29 cellular contexts compared by ENCODE assay signal in the genomic region with DNA sequence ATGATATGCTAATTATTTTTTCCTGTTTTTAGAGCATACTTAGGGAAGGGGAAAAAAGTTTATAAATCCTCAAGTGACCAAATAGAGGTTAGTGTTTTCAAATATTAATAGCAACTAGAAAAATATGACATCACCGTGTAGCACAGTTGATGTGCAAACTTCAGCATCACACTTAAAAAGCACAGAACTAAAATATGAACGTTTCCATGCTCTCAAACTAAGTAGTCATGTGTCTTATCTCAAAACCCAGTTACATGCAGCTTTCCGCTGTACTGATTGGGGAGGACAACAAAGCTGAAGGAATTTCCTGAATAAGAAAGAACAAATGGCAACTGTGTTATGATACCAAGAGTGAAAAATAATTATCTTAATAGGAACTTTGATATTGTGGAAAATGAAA.
DNase-seq lines count a peak whose midpoint lies in the region; ATAC-seq, FAIRE-seq and TF ChIP-seq lines count a peak whose summit lies in the region.
"Had no signal": no experiment of that assay in that cellular context is flagged by ENCODE, and none has a peak within 500 bp of the region (broad histone marks: within the 10 kb centered on the region; RNA-seq: fewer than 3 reads in every experiment).

No MANE protein-coding gene starts in this region.

- FAIRE-seq in endothelial cell of umbilical vein (lab: Jason Lieb, UNC) (peak; percentile 91), pancreas (lab: Jason Lieb, UNC) (no peak)
- FAIRE-seq: colon had no signal

- DNase-seq in endothelial cell of umbilical vein (ENCODE audit: low read depth, low spot score) = peak; percentile 98
- peak; percentile 35 for DNase-seq in left kidney (ENCODE audit: low read depth, low spot score)
- DNase-seq in gastrocnemius medialis = no peak
- DNase-seq in pancreas = no peak
- DNase-seq in GDM1 (lab: John Stamatoyannopoulos, UW) = no peak
- DNase-seq in T-helper 9 cell = no peak
- DNase-seq in mesenteric fat pad (ENCODE audit: low spot score) = no peak
- DNase-seq: activated CD4-positive, alpha-beta T cell treated with anti-CD3 and anti-CD28 coated beads for 48 hours; activated CD8-positive, alpha-beta memory T cell treated with anti-CD3 and anti-CD28 coated beads for 24 hours; activated effector memory CD4-positive, alpha-beta T cell treated with Interleukin-2 at 50 U/mL for 16 hours; activated T-cell treated with anti-CD3 and anti-CD28 coated beads for 4 hours; amygdala; BE2C; effector memory CD4-positive, alpha-beta T cell; H9; kidney glomerular epithelial cell; mesendoderm; MM.1S; NCI-H2081; NCI-H526; SHP77 treated with DMSO at 0.1 percent for 48 hours; trophoblast cell; WERI-Rb-1 had no signal

- H3K4me1 ChIP-seq in endothelial cell of umbilical vein (ENCODE audit: control insufficient read depth, extremely low read depth, insufficient read depth, low read length) (peaks cover 30% of the 10 kb centered on the region), gastrocnemius medialis (no peaks in the 10 kb centered on the region), pancreas (no peaks in the 10 kb centered on the region)
- H3K4me1 ChIP-seq: BE2C, breast epithelium, parathyroid adenoma had no signal

- in situ Hi-C loops in gastrocnemius medialis (cut with MboI; ENCODE audit: low sequenced_read_pairs in 4 of 4) = no loop called here

- CTCF ChIA-PET in endothelial cell of umbilical vein (lab: Charles Lee) = interaction anchor here (1.1 to 1.3 kb wide), 2 partner anchors 12 to 116 kb away, joined by 3 to 5 read pairs; no protein-coding TSS in a partner anchor

- H2AFZ ChIP-seq in SU-DHL-6 (ENCODE audit: low read depth, low read length, severe bottlenecking) (peak overlapping the region; percentile 79), endothelial cell of umbilical vein (ENCODE audit: low read depth, low read length) (no peak overlapping the region)
- H2AFZ ChIP-seq: parathyroid adenoma had no signal

- H3K36me3 ChIP-seq in SU-DHL-6 (ENCODE audit: low read length) = no peaks in the 10 kb centered on the region
- no peaks in the 10 kb centered on the region for H3K36me3 ChIP-seq in endothelial cell of umbilical vein (ENCODE audit: control insufficient read depth in 2 of 2, extremely low read depth in 1 of 2, insufficient read depth in 2 of 2, low read length in 2 of 2)
- H3K36me3 ChIP-seq in gastrocnemius medialis = no peaks in the 10 kb centered on the region
- H3K36me3 ChIP-seq in pancreas = no peaks in the 10 kb centered on the region
- H3K36me3 ChIP-seq: BE2C, breast epithelium, WERI-Rb-1 had no signal

- H3F3A ChIP-seq in SU-DHL-6 (ENCODE audit: insufficient read depth) = no peaks in the 10 kb centered on the region

- peak overlapping the region; percentile 25 for H3K4me2 ChIP-seq in SU-DHL-6 (ENCODE audit: low read depth, low read length, poor library complexity, severe bottlenecking)
- H3K4me2 ChIP-seq in endothelial cell of umbilical vein (ENCODE audit: insufficient read depth, low read length) = no peak overlapping the region

- no peak for TF ChIP-seq CTCF in SU-DHL-6 (IDR thresholded peaks at IDR 0.05; ENCODE audit: insufficient read depth, low read length, poor library complexity, severe bottlenecking)
- no peak for TF ChIP-seq CTCF in endothelial cell of umbilical vein (IDR thresholded peaks at IDR 0.05; ENCODE audit: extremely low read depth in 1 of 2, insufficient read depth in 1 of 2, low read depth in 1 of 2, low read length in 2 of 2)
- no peak for TF ChIP-seq CTCF in gastrocnemius medialis (IDR thresholded peaks at IDR 0.05 in 4 of 5, conservative IDR thresholded peaks at IDR 0.05 in 1 of 5)
- TF ChIP-seq CTCF in pancreas (IDR thresholded peaks at IDR 0.05) = no peak

- H3K9me2 ChIP-seq in SU-DHL-6 (replicated peaks; ENCODE audit: insufficient read depth, low read length) = no peaks in the 10 kb centered on the region

- H3K9ac ChIP-seq in SU-DHL-6 (ENCODE audit: low read length) (no peak overlapping the region), endothelial cell of umbilical vein (replicated peaks; ENCODE audit: extremely low read depth, insufficient read depth, low read length) (no peak overlapping the region)
- H3K9ac ChIP-seq: parathyroid adenoma had no signal

- ATAC-seq in gastrocnemius medialis (peak; percentile 39 to 60), pancreas (no peak)
- ATAC-seq: activated naive CD4-positive, alpha-beta T cell treated with anti-CD3 and anti-CD28 coated beads, Interleukin-2, amount 50 U/mL, for 72 hours; stimulated activated effector memory CD8-positive, alpha-beta T cell treated with anti-CD3 and anti-CD28 coated beads, Interleukin-12 subunit alpha, Interleukin-12 subunit beta, amount 100 ng/mL, for 72 hours had no signal

- no peaks in the 10 kb centered on the region for H3K27me3 ChIP-seq in SU-DHL-6 (ENCODE audit: low read length)
- no peaks in the 10 kb centered on the region for H3K27me3 ChIP-seq in endothelial cell of umbilical vein (ENCODE audit: control insufficient read depth in 2 of 2, insufficient read depth in 2 of 2, low read length in 2 of 2)
- no peaks in the 10 kb centered on the region for H3K27me3 ChIP-seq in gastrocnemius medialis
- no peaks in the 10 kb centered on the region for H3K27me3 ChIP-seq in pancreas
- H3K27me3 ChIP-seq: BE2C, breast epithelium had no signal

- POLR2A ChIA-PET in endothelial cell of umbilical vein (lab: Charles Lee) = no interaction called here

- peak; percentile 80 for TF ChIP-seq POLR2A in endothelial cell of umbilical vein (IDR thresholded peaks at IDR 0.05; ENCODE audit: low read depth, low read length)
- no peak for TF ChIP-seq POLR2A in gastrocnemius medialis (IDR thresholded peaks at IDR 0.05)

- H3K4me3 ChIP-seq in SU-DHL-6 (ENCODE audit: insufficient read depth, low read length, poor library complexity, severe bottlenecking) (no peak overlapping the region), endothelial cell of umbilical vein (replicated peaks in 1 of 3; ENCODE audit: insufficient read depth in 1 of 3, low read depth in 1 of 3, low read length in 3 of 3) (no peak overlapping the region), gastrocnemius medialis (no peak overlapping the region), pancreas (no peak overlapping the region)
- H3K4me3 ChIP-seq: breast epithelium had no signal

- no peaks in the 10 kb centered on the region for H3K9me1 ChIP-seq in endothelial cell of umbilical vein (replicated peaks; ENCODE audit: control insufficient read depth, extremely low read depth, insufficient read depth, low read length)

- no peaks in the 10 kb centered on the region for H4K20me1 ChIP-seq in SU-DHL-6 (ENCODE audit: low read depth, low read length)
- no peaks in the 10 kb centered on the region for H4K20me1 ChIP-seq in endothelial cell of umbilical vein (replicated peaks; ENCODE audit: control insufficient read depth, extremely low read depth, insufficient read depth, low read length)

- intact Hi-C loops in endothelial cell of umbilical vein (cut with micrococcal nuclease) (loop anchor here (1.0 to 5.0 kb wide), 7 partner anchors 88 to 1022 kb away; no protein-coding TSS in a partner anchor), gastrocnemius medialis (cut with DNase I; ENCODE audit: low total_unique reads) (no loop called here), pancreas (cut with DNase I) (no loop called here)

- H3K9me3 ChIP-seq in SU-DHL-6 (ENCODE audit: insufficient read depth, low read length) = no peaks in the 10 kb centered on the region
- no peaks in the 10 kb centered on the region for H3K9me3 ChIP-seq in endothelial cell of umbilical vein (replicated peaks; ENCODE audit: control insufficient read depth, insufficient read depth, low read length)
- no peaks in the 10 kb centered on the region for H3K9me3 ChIP-seq in gastrocnemius medialis
- H3K9me3 ChIP-seq in pancreas = no peaks in the 10 kb centered on the region
- H3K9me3 ChIP-seq: BE2C, breast epithelium had no signal

- 56 to 61% methylated on average over 3 of the region's 3 CpGs for WGBS in pancreas, 2 donors

- H3K79me2 ChIP-seq in SU-DHL-6 (ENCODE audit: insufficient read depth, low read length) (no peaks in the 10 kb centered on the region), endothelial cell of umbilical vein (ENCODE audit: control insufficient read depth, insufficient read depth, low read length) (no peaks in the 10 kb centered on the region)
- H3K79me2 ChIP-seq: parathyroid adenoma had no signal

- dilution Hi-C loops in endothelial cell of umbilical vein (cut with MboI; ENCODE audit: extremely low pct_ligation_motif_present, low sequenced_read_pairs) = no loop called here

- H3K27ac ChIP-seq in SU-DHL-6 (ENCODE audit: low read depth, low read length) (peak overlapping the region; percentile 18; the same call in 1 of the 2 replicates), endothelial cell of umbilical vein (ENCODE audit: insufficient read depth, low read depth, low read length) (peak overlapping the region; percentile 77), gastrocnemius medialis (peak overlapping the region in 1 of 4 donors; percentile 32), pancreas (no peak overlapping the region)
- H3K27ac ChIP-seq: parathyroid adenoma, WERI-Rb-1 had no signal

- BruUV-seq in endothelial cell of umbilical vein (replicated peaks; lab: Mats Ljungman, UMichigan) = no TSS peak

TF ChIP-seq in endothelial cell of umbilical vein, 7 proteins besides CTCF, POLR2A, EP300 and RAD21:
- peak; percentile 86 for TF ChIP-seq JUN (IDR thresholded peaks at IDR 0.05; ENCODE audit: borderline replicate concordance, insufficient read depth, insufficient read length, low read depth)
- TF ChIP-seq EZH2 (IDR thresholded peaks at IDR 0.05; ENCODE audit: borderline replicate concordance, low read depth, low read length, severe bottlenecking) = no peak
- peak; percentile 94 for TF ChIP-seq GATA2 (IDR thresholded peaks at IDR 0.05; ENCODE audit: insufficient read depth, insufficient read length, low read depth, low read length)
- peak; percentile 82 for TF ChIP-seq POLR2AphosphoS5 (IDR thresholded peaks at IDR 0.05; ENCODE audit: insufficient read depth, low read depth, low read length)
- TF ChIP-seq, protein P1, sequence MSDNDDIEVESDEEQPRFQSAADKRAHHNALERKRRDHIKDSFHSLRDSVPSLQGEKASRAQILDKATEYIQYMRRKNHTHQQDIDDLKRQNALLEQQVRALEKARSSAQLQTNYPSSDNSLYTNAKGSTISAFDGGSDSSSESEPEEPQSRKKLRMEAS (IDR thresholded peaks at IDR 0.05; ENCODE audit: insufficient read depth, insufficient read length) = no peak
- TF ChIP-seq FOS (IDR thresholded peaks at IDR 0.05; ENCODE audit: borderline replicate concordance, insufficient read depth, low read length) = peak; percentile 54
- TF ChIP-seq MYC (IDR thresholded peaks at IDR 0.05; ENCODE audit: low read depth, low read length) = no peak
TF ChIP-seq in endothelial cell of umbilical vein: peak in this region for 4.

Comparison
In these comparisons a context has a peak if more than half of its experiments do, and no peak if none do; other contexts are left out.
1. H3K27ac ChIP-seq: peak in SU-DHL-6 (single experiment) and endothelial cell of umbilical vein (single experiment); none in pancreas (0 of 4).
2. DNase-seq: peak in endothelial cell of umbilical vein (single experiment) and left kidney (single experiment); none in gastrocnemius medialis (0 of 2), pancreas (0 of 6), GDM1 (single experiment), T-helper 9 cell (single experiment) and mesenteric fat pad (single experiment).
3. ATAC-seq: peak in gastrocnemius medialis (2 of 2); none in pancreas (0 of 4).